ENCODE assay signal across 8 cellular contexts in genomic region chrX:103918584-103919335, GRCh38. TPM values are rescaled to one million over a fixed set of nuclear protein-coding genes. Genes with fewer than 3 reads are reported as not detected.
A peak's percentile ranks its signal among the peaks of the same experiment; 100 is the strongest.
DNase-seq lines count a peak whose midpoint lies in the region; ATAC-seq and TF ChIP-seq lines count a peak whose summit lies in the region.

No MANE protein-coding gene starts in this region.

- H2AFZ ChIP-seq in KMS-11 (ENCODE audit: low read depth) = peak overlapping the region; percentile 59
- peak overlapping the region; percentile 90 for H2AFZ ChIP-seq in parathyroid adenoma

- ATAC-seq in GM21825 (IDR thresholded peaks at IDR 0.05; ENCODE audit: unreplicated experiment) = peak; percentile 62

- H3K79me2 ChIP-seq in KMS-11 (ENCODE audit: insufficient read depth, low read depth) (peaks cover 20% of the 10 kb centered on the region; the same call in 1 of the 2 replicates), parathyroid adenoma (no peaks in the 10 kb centered on the region)

- H3K27me3 Mint-ChIP-seq in activated naive CD8-positive, alpha-beta T cell = no peaks in the 10 kb centered on the region

- H3K9me3 Mint-ChIP-seq in activated naive CD8-positive, alpha-beta T cell (ENCODE audit: low read depth) = no peaks in the 10 kb centered on the region

- no peaks in the 10 kb centered on the region for H4K20me1 ChIP-seq in KMS-11 (ENCODE audit: insufficient read depth)

- peak; percentile 77 for DNase-seq in GM03348 (ENCODE audit: low spot score)
- DNase-seq in SJSA1 (ENCODE audit: low read depth in 1 of 2, low spot score in 2 of 2) = peak; percentile 64 to 70
- DNase-seq in cardiac muscle cell (ENCODE audit: low read depth in 1 of 2, low spot score in 1 of 2) = peak; percentile 70 to 86
- peak; percentile 53 for DNase-seq in ureter (ENCODE audit: low spot score)

- H3K9ac ChIP-seq in KMS-11 (peak overlapping the region; percentile 82), parathyroid adenoma (no peak overlapping the region)

- peaks cover 18% of the 10 kb centered on the region for H3K4me1 Mint-ChIP-seq in activated naive CD8-positive, alpha-beta T cell (ENCODE audit: low read depth)

- H3K4me2 ChIP-seq in KMS-11 (peak overlapping the region; percentile 90; the same call in 1 of the 2 replicates), parathyroid adenoma (ENCODE audit: low read length) (peak overlapping the region; percentile 75)

- H3K27ac ChIP-seq in KMS-11 = peak overlapping the region; percentile 82
- H3K27ac ChIP-seq in SJSA1 = peak overlapping the region; percentile 62
- peak overlapping the region; percentile 0 for H3K27ac ChIP-seq in cardiac muscle cell
- peak overlapping the region; percentile 67 for H3K27ac ChIP-seq in parathyroid adenoma

- peak overlapping the region; percentile 93 for H3K4me3 Mint-ChIP-seq in activated naive CD8-positive, alpha-beta T cell

- H3K4me1 ChIP-seq in KMS-11 (ENCODE audit: low read depth, poor library complexity, severe bottlenecking) = peaks cover 21% of the 10 kb centered on the region
- H3K4me1 ChIP-seq in SJSA1 (replicated peaks) = peaks cover 5% of the 10 kb centered on the region
- no peaks in the 10 kb centered on the region for H3K4me1 ChIP-seq in cardiac muscle cell (ENCODE audit: low read depth)
- no peaks in the 10 kb centered on the region for H3K4me1 ChIP-seq in parathyroid adenoma

- H3K9me3 ChIP-seq in SJSA1 (replicated peaks) (no peaks in the 10 kb centered on the region), cardiac muscle cell (ENCODE audit: low read depth) (no peaks in the 10 kb centered on the region), parathyroid adenoma (ENCODE audit: control insufficient read depth, low read length) (no peaks in the 10 kb centered on the region)

- H3K36me3 Mint-ChIP-seq in activated naive CD8-positive, alpha-beta T cell = no peaks in the 10 kb centered on the region

- TF ChIP-seq CTCF in KMS-11 (conservative IDR thresholded peaks at IDR 0.05; ENCODE audit: low read depth, low read length) (no peak), cardiac muscle cell (IDR thresholded peaks at IDR 0.05; ENCODE audit: low read depth, low read length) (no peak), parathyroid adenoma (IDR thresholded peaks at IDR 0.05) (no peak)

- no peak overlapping the region for H3K4me3 ChIP-seq in KMS-11 (IDR thresholded peaks at IDR 0.05; ENCODE audit: insufficient read depth, low read depth, low read length)
- H3K4me3 ChIP-seq in SJSA1 = peak overlapping the region; percentile 57
- peak overlapping the region; percentile 55 for H3K4me3 ChIP-seq in cardiac muscle cell
- H3K4me3 ChIP-seq in parathyroid adenoma (ENCODE audit: low read depth, low read length) = peak overlapping the region; percentile 46

- H3K36me3 ChIP-seq in KMS-11 (ENCODE audit: insufficient read depth) = no peaks in the 10 kb centered on the region
- no peaks in the 10 kb centered on the region for H3K36me3 ChIP-seq in SJSA1
- H3K36me3 ChIP-seq in cardiac muscle cell = no peaks in the 10 kb centered on the region
- H3K36me3 ChIP-seq in parathyroid adenoma (ENCODE audit: control insufficient read depth, insufficient read depth, low read length) = no peaks in the 10 kb centered on the region

- H3K27me3 ChIP-seq in KMS-11 (ENCODE audit: insufficient read depth, low read depth) = no peaks in the 10 kb centered on the region
- H3K27me3 ChIP-seq in SJSA1 (replicated peaks) = no peaks in the 10 kb centered on the region
- no peaks in the 10 kb centered on the region for H3K27me3 ChIP-seq in cardiac muscle cell
- no peaks in the 10 kb centered on the region for H3K27me3 ChIP-seq in parathyroid adenoma (ENCODE audit: control insufficient read depth, insufficient read depth, low read length)

- peak overlapping the region; percentile 86 for H3K27ac Mint-ChIP-seq in activated naive CD8-positive, alpha-beta T cell

RNA-seq across cellular contexts. Expression of gene TMSB15B, which starts 43.7 kb away (rescaled TPM):
- 3.5 and 23.2 TPM in 2 replicates for total RNA-seq in SJSA1 (2014; rRNA removed; shearing (Covaris generic))
- total RNA-seq in cardiac muscle cell = 5.0 and 10.2 TPM in 2 replicates
- polyA plus RNA-seq in cardiac muscle cell = 44.2 and 45.6 TPM in 2 replicates
- 6.1 TPM for total RNA-seq in ureter

Comparison
In these comparisons a context has a peak if more than half of its experiments do, and no peak if none do; other contexts are left out.
1. H3K27ac ChIP-seq: peak in every context shown above with its lines; median percentile 82 in KMS-11; 67 in parathyroid adenoma; 62 in SJSA1; 0 in cardiac muscle cell.